In genomic region chr15:80787238-80787805, GRCh38 we compare ENCODE assay signal across 24 cellular contexts. TPM values are rescaled to one million over a fixed set of nuclear protein-coding genes. Genes with fewer than 3 reads are reported as not detected.
DNase-seq lines count a peak whose midpoint lies in the region; ATAC-seq, FAIRE-seq and TF ChIP-seq lines count a peak whose summit lies in the region.
"Had no signal": no experiment of that assay in that cellular context is flagged by ENCODE, and none has a peak within 500 bp of the region (broad histone marks: within the 10 kb centered on the region; RNA-seq: fewer than 3 reads in every experiment).

No MANE protein-coding gene starts in this region.

- no peak overlapping the region for H2BK20ac ChIP-seq in H9 (ENCODE audit: low read depth, low read length, poor library complexity, severe bottlenecking)

- H3K4me1 ChIP-seq in H9 (ENCODE audit: insufficient read depth, low read length) = no peaks in the 10 kb centered on the region; the same call in 1 of the 2 replicates
- H3K4me1 ChIP-seq: Peyer's patch, upper lobe of right lung had no signal

- H3K27ac Mint-ChIP-seq in H9 = no peak overlapping the region
- no peak overlapping the region for H3K27ac Mint-ChIP-seq in activated CD8-positive, alpha-beta memory T cell treated with anti-CD3 and anti-CD28 coated beads, Interleukin-2, amount 10 ng/mL, durations not matched to agents 7 days and 5 days
- H3K27ac Mint-ChIP-seq: activated CD4-positive, alpha-beta T cell treated with anti-CD3 and anti-CD28 coated beads, Interleukin-2, amount 10 ng/mL, durations not matched to agents 7 days and 5 days; activated naive CD4-positive, alpha-beta T cell treated with anti-CD3 and anti-CD28 coated beads for 36 hours; activated T-cell treated with anti-CD3 and anti-CD28 coated beads, Interleukin-2, amount 50 U/mL, for 72 hours; CD4-positive, CD25-positive, alpha-beta regulatory T cell had no signal

- no peaks in the 10 kb centered on the region for H3K79me2 ChIP-seq in H9 (ENCODE audit: insufficient read depth, low read length)

- H3K9me3 ChIP-seq in AG04450 (ENCODE audit: control insufficient read depth, insufficient read depth, low read length) (no peaks in the 10 kb centered on the region), H9 (ENCODE audit: control insufficient read depth, low read depth, low read length) (no peaks in the 10 kb centered on the region)
- H3K9me3 ChIP-seq: neutrophil, Peyer's patch, upper lobe of right lung had no signal

- H3T11ph ChIP-seq in H9 (ENCODE audit: low read length) = no peak overlapping the region

- POLR2A ChIA-PET in AG04450 (lab: Yijun Ruan, JAX) = interaction anchor here (1.9 kb wide), 1 partner anchor 8 kb away, joined by 12 read pairs; the partner anchor contains the start of gene CEMIP

- H4K20me1 ChIP-seq in H9 (ENCODE audit: control insufficient read depth, insufficient read depth, insufficient read length) = no peaks in the 10 kb centered on the region

- H2BK12ac ChIP-seq in H9 (ENCODE audit: insufficient read length, low read depth, low read length) = no peak overlapping the region

- no peak overlapping the region for H4K8ac ChIP-seq in H9 (replicated peaks; ENCODE audit: insufficient read length, low read depth, low read length)

- no peak overlapping the region for H3K14ac ChIP-seq in H9 (ENCODE audit: insufficient read depth, low read length)

- H3K23ac ChIP-seq in H9 (ENCODE audit: insufficient read length, low read depth, low read length) = no peak overlapping the region

- no peak overlapping the region for H2BK15ac ChIP-seq in H9 (ENCODE audit: low read depth, low read length)

- no peaks in the 10 kb centered on the region for H3K23me2 ChIP-seq in H9 (ENCODE audit: insufficient read length, low read depth, low read length, poor library complexity, severe bottlenecking)

- no peak overlapping the region for H2AK5ac ChIP-seq in H9 (ENCODE audit: insufficient read length, low read length)

- no peaks in the 10 kb centered on the region for H3K27me3 ChIP-seq in AG04450 (ENCODE audit: control insufficient read depth, insufficient read depth, low read length)
- H3K27me3 ChIP-seq in H9 (ENCODE audit: insufficient read depth, low read length) = no peaks in the 10 kb centered on the region
- no peaks in the 10 kb centered on the region for H3K27me3 ChIP-seq in bronchial epithelial cell (ENCODE audit: control insufficient read depth, insufficient read depth, low read length)
- H3K27me3 ChIP-seq: Peyer's patch had no signal

- peaks cover 2% of the 10 kb centered on the region in 2 experiments; a peak in 2 of 4 replicates for H3K4me1 Mint-ChIP-seq in H9
- H3K4me1 Mint-ChIP-seq in activated CD8-positive, alpha-beta memory T cell treated with anti-CD3 and anti-CD28 coated beads, Interleukin-2, amount 10 ng/mL, durations not matched to agents 7 days and 5 days = peaks cover 12% of the 10 kb centered on the region
- H3K4me1 Mint-ChIP-seq: CD4-positive, CD25-positive, alpha-beta regulatory T cell had no signal

- no peak overlapping the region for H3K56ac ChIP-seq in H9 (ENCODE audit: insufficient read length, low read depth, low read length)

- in situ Hi-C loops in G401 (cut with HindIII; ENCODE audit: low sequenced_read_pairs) = no loop called here

- H3K4me3 Mint-ChIP-seq in H9 = no peak overlapping the region
- H3K4me3 Mint-ChIP-seq in activated CD8-positive, alpha-beta memory T cell treated with anti-CD3 and anti-CD28 coated beads, Interleukin-2, amount 10 ng/mL, durations not matched to agents 7 days and 5 days = no peak overlapping the region
- H3K4me3 Mint-ChIP-seq: activated CD4-positive, alpha-beta T cell treated with anti-CD3 and anti-CD28 coated beads, Interleukin-2, amount 10 ng/mL, durations not matched to agents 7 days and 5 days; activated naive CD4-positive, alpha-beta T cell treated with anti-CD3 and anti-CD28 coated beads for 36 hours; activated T-cell treated with anti-CD3 and anti-CD28 coated beads, Interleukin-2, amount 50 U/mL, for 72 hours; CD4-positive, CD25-positive, alpha-beta regulatory T cell had no signal

- H3K36me3 ChIP-seq in bronchial epithelial cell (ENCODE audit: control insufficient read depth, insufficient read depth, low read length) = no peaks in the 10 kb centered on the region
- H3K36me3 ChIP-seq: neutrophil, Peyer's patch, upper lobe of right lung had no signal

- no peak overlapping the region for H3K4me3 ChIP-seq in AG04450 (ENCODE audit: low read depth, low read length)
- H3K4me3 ChIP-seq in bronchial epithelial cell (ENCODE audit: low read depth, low read length) = no peak overlapping the region
- H3K4me3 ChIP-seq: Peyer's patch, skin epidermis, upper lobe of right lung had no signal

- no peak overlapping the region for H3K9ac ChIP-seq in H9 (ENCODE audit: extremely low read depth, insufficient read length, low read length)
- H3K9ac ChIP-seq: KMS-11 had no signal

- no peak for ATAC-seq in activated CD8-positive, alpha-beta memory T cell treated with anti-CD3 and anti-CD28 coated beads, Interleukin-2, amount 10 ng/mL, durations not matched to agents 7 days and 5 days
- ATAC-seq in GM18498 (IDR thresholded peaks at IDR 0.05; ENCODE audit: unreplicated experiment) = no peak
- ATAC-seq: activated T-cell treated with anti-CD3 and anti-CD28 coated beads, Interleukin-2, amount 50 U/mL, for 72 hours; upper lobe of right lung had no signal

- WGBS in H9 (ENCODE audit: extremely low coverage, insufficient read length, low lambda C conversion rate) = no CpG with 5 or more reads among the region's 3 CpGs

- H3K27ac ChIP-seq in AG04450 (ENCODE audit: low read depth, low read length) (peak overlapping the region; percentile 80), H9 (ENCODE audit: insufficient read length, low read depth, low read length) (no peak overlapping the region)
- H3K27ac ChIP-seq: KMS-11, neutrophil, Peyer's patch, skin epidermis, upper lobe of right lung had no signal

- peak; percentile 43 for FAIRE-seq in bronchial epithelial cell (lab: Jason Lieb, UNC)

- peak; percentile 25; the same call in 1 of the 2 replicates for TF ChIP-seq CTCF in AG04450 (IDR thresholded peaks at IDR 0.05; ENCODE audit: low read depth, low read length)
- peak; percentile 29; the same call in 1 of the 3 replicates for TF ChIP-seq CTCF in H9 (conservative IDR thresholded peaks at IDR 0.05)
- TF ChIP-seq CTCF in bronchial epithelial cell (IDR thresholded peaks at IDR 0.05; ENCODE audit: insufficient read depth, low read length, severe bottlenecking) = no peak

- H3K79me1 ChIP-seq in H9 (ENCODE audit: insufficient read depth, low read depth, low read length, poor library complexity, severe bottlenecking) = no peaks in the 10 kb centered on the region

- no peak overlapping the region for H3K4ac ChIP-seq in H9 (ENCODE audit: low read depth, low read length)

- H2BK5ac ChIP-seq in H9 (ENCODE audit: insufficient read length, low read length) = no peak overlapping the region

- no peak overlapping the region for H3K18ac ChIP-seq in H9 (ENCODE audit: insufficient read length, low read depth, low read length)

- no peaks in the 10 kb centered on the region for H3K36me3 Mint-ChIP-seq in H9 (ENCODE audit: insufficient read depth in 1 of 3, low read depth in 3 of 3)
- no peaks in the 10 kb centered on the region for H3K36me3 Mint-ChIP-seq in activated CD8-positive, alpha-beta memory T cell treated with anti-CD3 and anti-CD28 coated beads, Interleukin-2, amount 10 ng/mL, durations not matched to agents 7 days and 5 days
- H3K36me3 Mint-ChIP-seq: CD4-positive, CD25-positive, alpha-beta regulatory T cell had no signal

- CTCF ChIA-PET in AG04450 (lab: Charles Lee) = interaction anchor here (0.6 to 2.6 kb wide), 4 partner anchors 8 to 220 kb away, joined by 3 to 10 read pairs (median 6); partner anchors contain the start of gene CEMIP
- CTCF ChIA-PET in activated CD8-positive, alpha-beta memory T cell treated with anti-CD3 and anti-CD28 coated beads, Interleukin-2, amount 10 ng/mL, durations not matched to agents 7 days and 5 days (lab: Charles Lee) = interaction anchor here (1.0 to 4.5 kb wide), 3 partner anchors 12 to 488 kb away, joined by 3 to 19 read pairs (median 4); no protein-coding TSS in a partner anchor

- H4K91ac ChIP-seq in H9 (ENCODE audit: insufficient read length, low read depth, low read length) = no peak overlapping the region

- no peak overlapping the region for H2AFZ ChIP-seq in H9 (ENCODE audit: low read length)

- H3K9me3 Mint-ChIP-seq in H9 = no peaks in the 10 kb centered on the region
- no peaks in the 10 kb centered on the region for H3K9me3 Mint-ChIP-seq in activated CD8-positive, alpha-beta memory T cell treated with anti-CD3 and anti-CD28 coated beads, Interleukin-2, amount 10 ng/mL, durations not matched to agents 7 days and 5 days (ENCODE audit: low read depth)
- H3K9me3 Mint-ChIP-seq: activated CD4-positive, alpha-beta T cell treated with anti-CD3 and anti-CD28 coated beads, Interleukin-2, amount 10 ng/mL, durations not matched to agents 7 days and 5 days; activated naive CD4-positive, alpha-beta T cell treated with anti-CD3 and anti-CD28 coated beads for 36 hours; activated T-cell treated with anti-CD3 and anti-CD28 coated beads, Interleukin-2, amount 50 U/mL, for 72 hours; CD4-positive, CD25-positive, alpha-beta regulatory T cell had no signal

- H2BK120ac ChIP-seq in H9 (ENCODE audit: low read depth, low read length, poor library complexity, severe bottlenecking) = no peak overlapping the region

- peaks cover 23% of the 10 kb centered on the region for H3K27me3 Mint-ChIP-seq in H9 (ENCODE audit: low read depth)
- H3K27me3 Mint-ChIP-seq in activated CD8-positive, alpha-beta memory T cell treated with anti-CD3 and anti-CD28 coated beads, Interleukin-2, amount 10 ng/mL, durations not matched to agents 7 days and 5 days = peaks cover 39% of the 10 kb centered on the region

- no peak overlapping the region for H4K5ac ChIP-seq in H9 (ENCODE audit: insufficient read length, low read depth, low read length)

- DNase-seq in AG04450 (ENCODE audit: low read depth, low spot score) (no peak), H9 (peak; percentile 45), bronchial epithelial cell (ENCODE audit: low read depth) (no peak), left kidney (ENCODE audit: low read depth, low spot score) (peak; percentile 19), superior temporal gyrus (ENCODE audit: extremely low spot score) (no peak), G401 (ENCODE audit: low spot score) (no peak)
- DNase-seq in activated CD8-positive, alpha-beta memory T cell treated with anti-CD3 and anti-CD28 coated beads, Interleukin-2, amount 10 ng/mL, durations not matched to agents 7 days and 5 days = no peak
- DNase-seq: activated CD4-positive, alpha-beta T cell treated with anti-CD3 and anti-CD28 coated beads, Interleukin-2, amount 10 ng/mL, durations not matched to agents 7 days and 5 days; activated naive CD4-positive, alpha-beta T cell treated with anti-CD3 and anti-CD28 coated beads for 36 hours; activated T-cell treated with anti-CD3 and anti-CD28 coated beads, Interleukin-2, amount 50 U/mL, for 72 hours; CD4-positive, CD25-positive, alpha-beta regulatory T cell; cortex of kidney; kidney glomerular epithelial cell; mammary epithelial cell; NCI-H1436 treated with DMSO at 0.1 percent for 48 hours; NCI-H2107; Peyer's patch; stimulated activated CD4-positive, alpha-beta T cell treated with anti-CD3 and anti-CD28 coated beads, Interleukin-1b, Interleukin-23, amount 100 ng/mL, for 48 hours; upper lobe of right lung had no signal

- no peak overlapping the region for H3K4me2 ChIP-seq in H9 (ENCODE audit: insufficient read depth, insufficient read length, low read length)
- H3K4me2 ChIP-seq: KMS-11 had no signal

RNA-seq across cellular contexts. Expression of gene CEMIP, which starts 8.2 kb away (rescaled TPM):
- 221 and 231 TPM in 2 replicates for polyA plus RNA-seq in AG04450 (2011; rRNA removed)
- polyA minus RNA-seq in AG04450 (2011; rRNA and poly(A)+ RNA removed) = 230 and 317 TPM in 2 replicates
- 0.09 and 0.26 TPM in 2 replicates for total RNA-seq in H9 (2021)
- total RNA-seq in bronchial epithelial cell = 2.9 and 5.3 TPM in 2 replicates
- total RNA-seq in activated CD8-positive, alpha-beta memory T cell treated with anti-CD3 and anti-CD28 coated beads, Interleukin-2, amount 10 ng/mL, durations not matched to agents 7 days and 5 days = not detected
- total RNA-seq in G401 (2014; rRNA removed; shearing (Covaris generic)) = 0.43 TPM in 1 of 2 replicates, not detected in the other
- total RNA-seq: activated CD4-positive, alpha-beta T cell treated with anti-CD3 and anti-CD28 coated beads, Interleukin-2, amount 10 ng/mL, durations not matched to agents 7 days and 5 days; activated naive CD4-positive, alpha-beta T cell treated with anti-CD3 and anti-CD28 coated beads for 36 hours; T-helper 1 cell treated with Interleukin-12 subunit alpha and Interleukin-12 subunit beta and Interleukin-4 antibody, amounts not matched to agents 30 ng/mL and 1 ng/mL, for 36 hours had no signal

Comparison
In these comparisons a context has a peak if more than half of its experiments do, and no peak if none do; other contexts are left out.
1. DNase-seq: peak in H9 (single experiment) and left kidney (single experiment); none in AG04450 (single experiment), bronchial epithelial cell (single experiment), superior temporal gyrus (single experiment), activated CD8-positive, alpha-beta memory T cell treated with anti-CD3 and anti-CD28 coated beads, Interleukin-2, amount 10 ng/mL, durations not matched to agents 7 days and 5 days (single experiment) and G401 (single experiment).